ENCODE assay signal across 14 cellular contexts in genomic region chr14:92516344-92516965, GRCh38. TPM values are rescaled to one million over a fixed set of nuclear protein-coding genes. Genes with fewer than 3 reads are reported as not detected.
A peak's percentile ranks its signal among the peaks of the same experiment; 100 is the strongest.
DNase-seq lines count a peak whose midpoint lies in the region; ATAC-seq and TF ChIP-seq lines count a peak whose summit lies in the region.
"Had no signal": no experiment of that assay in that cellular context is flagged by ENCODE, and none has a peak within 500 bp of the region (broad histone marks: within the 10 kb centered on the region; RNA-seq: fewer than 3 reads in every experiment).

No MANE protein-coding gene starts in this region.

- H3K4me2 ChIP-seq in OCI-LY3 (ENCODE audit: low read length): peak overlapping the region; percentile 41
- H3K4me2 ChIP-seq: KMS-11 had no signal

- no peak for TF ChIP-seq CTCF in CD8-positive, alpha-beta T cell (IDR thresholded peaks at IDR 0.05)
- no peak for TF ChIP-seq CTCF in OCI-LY3 (IDR thresholded peaks at IDR 0.05; ENCODE audit: low read depth, low read length)
- TF ChIP-seq CTCF in lower lobe of right lung (IDR thresholded peaks at IDR 0.05): no peak
- TF ChIP-seq CTCF in GM20000 (IDR thresholded peaks at IDR 0.05; ENCODE audit: extremely low read depth, missing control alignments): no peak

- H3K27me3 ChIP-seq in CD8-positive, alpha-beta T cell (ENCODE audit: insufficient read depth, low read length): no peaks in the 10 kb centered on the region
- H3K27me3 ChIP-seq in OCI-LY3 (ENCODE audit: low read depth, low read length) (peaks cover 3% of the 10 kb centered on the region; the same call in 1 of the 2 replicates), lower lobe of right lung (ENCODE audit: low read depth) (no peaks in the 10 kb centered on the region)

- H3K9me3 ChIP-seq in CD8-positive, alpha-beta T cell (ENCODE audit: low read length): no peaks in the 10 kb centered on the region
- no peaks in the 10 kb centered on the region for H3K9me3 ChIP-seq in OCI-LY3 (ENCODE audit: insufficient read depth, low read length)
- no peaks in the 10 kb centered on the region for H3K9me3 ChIP-seq in lower lobe of right lung

- CTCF ChIA-PET in CD8-positive, alpha-beta T cell (lab: Charles Lee): interaction anchor here (1.0 to 1.5 kb wide), 6 partner anchors 8 to 159 kb away, joined by 3 to 5 read pairs (median 4); no protein-coding TSS in a partner anchor

- H3K4me3 ChIP-seq in CD8-positive, alpha-beta T cell (ENCODE audit: low read depth, low read length): no peak overlapping the region
- H3K4me3 ChIP-seq in OCI-LY3 (ENCODE audit: low read length) (peak overlapping the region; percentile 2; the same call in 1 of the 2 replicates), lower lobe of right lung (no peak overlapping the region)

- H2AFZ ChIP-seq in OCI-LY3 (ENCODE audit: low read depth, low read length): no peak overlapping the region

- no peaks in the 10 kb centered on the region for H3K36me3 ChIP-seq in CD8-positive, alpha-beta T cell (ENCODE audit: insufficient read depth, low read length)
- H3K36me3 ChIP-seq in OCI-LY3 (replicated peaks; ENCODE audit: low read depth, low read length): no peaks in the 10 kb centered on the region
- H3K36me3 ChIP-seq in lower lobe of right lung: no peaks in the 10 kb centered on the region

- H3K36me3 Mint-ChIP-seq in CD8-positive, alpha-beta T cell: peaks cover 10% of the 10 kb centered on the region
- H3K36me3 Mint-ChIP-seq: activated naive CD4-positive, alpha-beta T cell treated with anti-CD3 and anti-CD28 coated beads, Interleukin-2, amount 10 ng/mL, durations not matched to agents 7 days and 5 days had no signal

- intact Hi-C loops in CD8-positive, alpha-beta T cell (cut with DNase I, micrococcal nuclease): loop anchor here (5.0 to 10.0 kb wide), 3 partner anchors 36 to 278 kb away; partner anchors contain the start of gene GOLGA5 (in 1 of the 2)
- intact Hi-C loops in lower lobe of right lung (cut with DNase I): no loop called here

- H3K79me2 ChIP-seq in OCI-LY3 (ENCODE audit: low read length): no peaks in the 10 kb centered on the region

- ATAC-seq in CD8-positive, alpha-beta T cell: no peak
- ATAC-seq in lower lobe of right lung: no peak
- ATAC-seq in stimulated activated naive CD8-positive, alpha-beta T cell treated with anti-CD3 and anti-CD28 coated beads, Interleukin-15, amount 100 ng/mL, for 72 hours: no peak

- peaks cover 76% of the 10 kb centered on the region for H3K4me1 Mint-ChIP-seq in CD8-positive, alpha-beta T cell (ENCODE audit: low read depth)
- H3K4me1 Mint-ChIP-seq in stimulated activated naive CD8-positive, alpha-beta T cell treated with anti-CD3 and anti-CD28 coated beads, Interleukin-15, amount 100 ng/mL, for 72 hours: peaks cover 81% of the 10 kb centered on the region

- H3K9ac ChIP-seq in OCI-LY3 (ENCODE audit: low read length): no peak overlapping the region; the same call in 1 of the 2 replicates
- H3K9ac ChIP-seq: KMS-11 had no signal

- POLR2A ChIA-PET in CD8-positive, alpha-beta T cell (lab: Charles Lee): interaction anchor here (0.6 to 2.9 kb wide), 7 partner anchors 11 to 99 kb away, joined by 3 to 11 read pairs (median 5); no protein-coding TSS in a partner anchor

- peak overlapping the region; percentile 84 for H3K27ac Mint-ChIP-seq in CD8-positive, alpha-beta T cell
- peak overlapping the region; percentile 27 to 31 for H3K27ac Mint-ChIP-seq in stimulated activated naive CD8-positive, alpha-beta T cell treated with anti-CD3 and anti-CD28 coated beads, Interleukin-15, amount 100 ng/mL, for 72 hours
- H3K27ac Mint-ChIP-seq: activated naive CD4-positive, alpha-beta T cell treated with anti-CD3 and anti-CD28 coated beads, Interleukin-2, amount 10 ng/mL, durations not matched to agents 7 days and 5 days had no signal

- peaks cover 5% of the 10 kb centered on the region for H3K9me3 Mint-ChIP-seq in CD8-positive, alpha-beta T cell
- peaks cover 8 to 9% of the 10 kb centered on the region in 2 donors for H3K9me3 Mint-ChIP-seq in stimulated activated naive CD8-positive, alpha-beta T cell treated with anti-CD3 and anti-CD28 coated beads, Interleukin-15, amount 100 ng/mL, for 72 hours
- H3K9me3 Mint-ChIP-seq: activated naive CD4-positive, alpha-beta T cell treated with anti-CD3 and anti-CD28 coated beads, Interleukin-2, amount 10 ng/mL, durations not matched to agents 7 days and 5 days had no signal

- peak overlapping the region; percentile 62 for H3K4me3 Mint-ChIP-seq in CD8-positive, alpha-beta T cell
- H3K4me3 Mint-ChIP-seq in stimulated activated naive CD8-positive, alpha-beta T cell treated with anti-CD3 and anti-CD28 coated beads, Interleukin-15, amount 100 ng/mL, for 72 hours: peak overlapping the region; percentile 77 to 91

- H3K4me1 ChIP-seq in CD8-positive, alpha-beta T cell (ENCODE audit: insufficient read depth, low read length): peaks cover 70% of the 10 kb centered on the region
- H3K4me1 ChIP-seq in OCI-LY3 (ENCODE audit: low read length) (peaks cover 32% of the 10 kb centered on the region), lower lobe of right lung (peaks cover 68% of the 10 kb centered on the region)

- no peaks in the 10 kb centered on the region for H4K20me1 ChIP-seq in OCI-LY3 (ENCODE audit: insufficient read depth, low read length)

- no peaks in the 10 kb centered on the region for H3K27me3 Mint-ChIP-seq in CD8-positive, alpha-beta T cell (ENCODE audit: low read depth)
- no peaks in the 10 kb centered on the region for H3K27me3 Mint-ChIP-seq in stimulated activated naive CD8-positive, alpha-beta T cell treated with anti-CD3 and anti-CD28 coated beads, Interleukin-15, amount 100 ng/mL, for 72 hours

- H3K27ac ChIP-seq in CD8-positive, alpha-beta T cell (ENCODE audit: low read depth, low read length): no peak overlapping the region
- H3K27ac ChIP-seq in OCI-LY3 (ENCODE audit: low read length): no peak overlapping the region
- H3K27ac ChIP-seq in lower lobe of right lung: peak overlapping the region; percentile 18
- H3K27ac ChIP-seq: KMS-11 had no signal

- DNase-seq in CD8-positive, alpha-beta T cell: peak in 1 of 7 experiments; percentile 17
- DNase-seq in lower lobe of right lung (no peak), AG08396 (ENCODE audit: low spot score) (no peak), GM20000 (ENCODE audit: low spot score) (no peak), hypothalamus (lab: John Stamatoyannopoulos, UW) (no peak)
- no peak for DNase-seq in stimulated activated naive CD8-positive, alpha-beta T cell treated with anti-CD3 and anti-CD28 coated beads, Interleukin-15, amount 100 ng/mL, for 72 hours
- DNase-seq: activated naive CD4-positive, alpha-beta T cell treated with anti-CD3 and anti-CD28 coated beads, Interleukin-2, amount 10 ng/mL, durations not matched to agents 7 days and 5 days; Calu3; EL; NCI-H1048; NCI-H2081 treated with DMSO at 0.1 percent for 48 hours; NCI-H510A had no signal

RNA-seq across cellular contexts. Expression of gene RIN3, which starts 2.9 kb away (rescaled TPM):
- total RNA-seq in CD8-positive, alpha-beta T cell: 10 to 100 TPM; 82.4 to 82.7 TPM
- total RNA-seq in lower lobe of right lung: 70.6 TPM
